12 cellular contexts compared by ENCODE assay signal in the genomic region with DNA sequence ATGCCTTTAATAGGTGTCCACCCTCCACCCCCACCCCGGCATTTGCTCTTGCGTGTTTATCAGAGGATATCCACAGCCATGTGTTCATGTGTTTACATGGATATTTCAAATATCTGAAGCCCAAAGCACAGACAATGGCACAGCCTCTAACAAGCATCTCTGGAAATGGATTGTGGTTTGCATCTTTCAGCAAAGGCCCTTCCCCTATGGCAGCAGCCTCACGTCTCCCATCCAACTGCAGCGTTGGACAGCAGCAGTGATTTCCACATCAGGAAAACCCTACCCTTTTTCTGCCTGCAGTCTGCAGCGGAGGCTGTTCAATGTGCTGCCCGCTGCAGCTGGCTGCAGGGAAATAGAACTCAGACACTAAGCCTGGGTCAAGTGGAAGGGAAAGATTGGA. TPM values are rescaled to one million over a fixed set of nuclear protein-coding genes. Genes with fewer than 3 reads are reported as not detected.
DNase-seq lines count a peak whose midpoint lies in the region; ATAC-seq and TF ChIP-seq lines count a peak whose summit lies in the region.
"Had no signal": no experiment of that assay in that cellular context is flagged by ENCODE, and none has a peak within 500 bp of the region (broad histone marks: within the 10 kb centered on the region; RNA-seq: fewer than 3 reads in every experiment).

No MANE protein-coding gene starts in this region.

- H3K36me3 Mint-ChIP-seq in Calu3 (ENCODE audit: insufficient read depth, unreplicated experiment) = peaks cover 40% of the 10 kb centered on the region

- CTCF ChIA-PET in Calu3 (lab: Charles Lee) = no interaction called here

- H3K4me3 Mint-ChIP-seq in Calu3 (ENCODE audit: low read depth, unreplicated experiment) = peak overlapping the region; percentile 82

- ATAC-seq in RWPE2 (ENCODE audit: low read depth) (no peak; the same call in 2 of the 3 replicates), psoas muscle (no peak), HG02610 (IDR thresholded peaks at IDR 0.05; ENCODE audit: unreplicated experiment) (no peak), GM21360 (IDR thresholded peaks at IDR 0.05; ENCODE audit: unreplicated experiment) (no peak)

- no peak for TF ChIP-seq CTCF in Calu3 (IDR thresholded peaks at IDR 0.05; ENCODE audit: unreplicated experiment)
- TF ChIP-seq CTCF in RWPE2 (IDR thresholded peaks at IDR 0.05; ENCODE audit: poor library complexity, severe bottlenecking) = no peak
- TF ChIP-seq CTCF in psoas muscle (IDR thresholded peaks at IDR 0.05) = no peak

- BruUV-seq in Calu3 (replicated peaks; lab: Mats Ljungman, UMichigan) = no TSS peak

- H3K4me1 ChIP-seq in RWPE2 (ENCODE audit: insufficient read depth, poor library complexity, severe bottlenecking) = peaks cover 47% of the 10 kb centered on the region
- peaks cover 7% of the 10 kb centered on the region for H3K4me1 ChIP-seq in psoas muscle
- H3K4me1 ChIP-seq: colonic mucosa had no signal

- peaks cover 45% of the 10 kb centered on the region for H3K27me3 Mint-ChIP-seq in Calu3 (ENCODE audit: unreplicated experiment)

- H3K36me3 ChIP-seq in RWPE2 (ENCODE audit: low read depth) (no peaks in the 10 kb centered on the region), psoas muscle (ENCODE audit: insufficient read depth in 1 of 2, low read depth in 1 of 2) (no peaks in the 10 kb centered on the region)
- H3K36me3 ChIP-seq: colonic mucosa had no signal

- peaks cover 62% of the 10 kb centered on the region for H3K4me1 Mint-ChIP-seq in Calu3 (ENCODE audit: low read depth, unreplicated experiment)

- H3K27ac ChIP-seq in RWPE2 (ENCODE audit: poor library complexity, severe bottlenecking) = peak overlapping the region; percentile 2
- no peak overlapping the region for H3K27ac ChIP-seq in psoas muscle
- H3K27ac ChIP-seq: colonic mucosa had no signal

- intact Hi-C loops in Calu3 (cut with micrococcal nuclease; ENCODE audit: unreplicated experiment) = loop anchor here (5.0 kb wide), 1 partner anchor 33 kb away; no protein-coding TSS in a partner anchor
- intact Hi-C loops in psoas muscle (cut with DNase I) = no loop called here

- H3K27me3 ChIP-seq in RWPE2 (ENCODE audit: insufficient read depth, poor library complexity, severe bottlenecking) = no peaks in the 10 kb centered on the region
- H3K27me3 ChIP-seq in psoas muscle (ENCODE audit: insufficient read depth in 3 of 3, low read length in 2 of 3) = peaks cover 0 to 26% (median 10%) of the 10 kb centered on the region in 3 donors

- no peaks in the 10 kb centered on the region for H3K9me3 Mint-ChIP-seq in Calu3 (ENCODE audit: low read depth, unreplicated experiment)

- no peaks in the 10 kb centered on the region for H3K9me3 ChIP-seq in RWPE2 (ENCODE audit: severe bottlenecking)
- H3K9me3 ChIP-seq in psoas muscle = no peaks in the 10 kb centered on the region
- H3K9me3 ChIP-seq: colonic mucosa had no signal

- H3K4me3 ChIP-seq in RWPE2 (ENCODE audit: severe bottlenecking) (peak overlapping the region; percentile 45), psoas muscle (no peak overlapping the region)

- no peak overlapping the region for H3K27ac Mint-ChIP-seq in Calu3 (ENCODE audit: unreplicated experiment)

- no peak for DNase-seq in Calu3
- no peak for DNase-seq in RWPE2 (ENCODE audit: low spot score)
- DNase-seq in fibroblast of peridontal ligament (ENCODE audit: extremely low read depth) = peak; percentile 79
- DNase-seq in psoas muscle = peak; percentile 33 to 53
- no peak for DNase-seq in NCI-H2196 treated with DMSO at 0.1 percent for 48 hours (lab: John Stamatoyannopoulos, UW; ENCODE audit: unreplicated experiment)
- DNase-seq in DMS114 treated with DMSO at 0.1 percent for 48 hours (lab: John Stamatoyannopoulos, UW; ENCODE audit: unreplicated experiment) = no peak
- DNase-seq: activated CD4-positive, alpha-beta T cell treated with anti-CD3 and anti-CD28 coated beads for 1 hour; colonic mucosa; kidney glomerular epithelial cell; stimulated activated CD4-positive, alpha-beta T cell treated with anti-CD3 and anti-CD28 coated beads, Interleukin-2, amount 100 ng/mL, for 24 hours had no signal

- WGBS in psoas muscle, 3 donors = 41 to 44% (median 41%) methylated on average over 6 of the region's 6 CpGs

RNA-seq across cellular contexts. Expression of a gene that starts 1.6 kb away (rescaled TPM):
- total RNA-seq in Calu3 (2022) (6.1 and 6.5 TPM in 2 replicates), psoas muscle (10 to 100 TPM in 1 of 4 donors, 1 to 10 TPM in 3; 1.5 to 14.6 (median 5.1) TPM)
- polyA plus RNA-seq in psoas muscle = 1 to 10 TPM; 1.1 to 2.8 (median 1.5) TPM

RNA-seq across cellular contexts. Expression of a gene that starts 38.7 kb away (rescaled TPM):
- 35.5 and 47.5 TPM in 2 replicates for total RNA-seq in Calu3 (2022)
- under 1 TPM; 0.44 to 0.89 (median 0.58) TPM for total RNA-seq in psoas muscle
- under 1 TPM; 0.14 to 0.32 (median 0.27) TPM for polyA plus RNA-seq in psoas muscle

Comparison
In these comparisons a context has a peak if more than half of its experiments do, and no peak if none do; other contexts are left out.
1. DNase-seq: peak in fibroblast of peridontal ligament (single experiment) and psoas muscle (2 of 2); none in Calu3 (single experiment), RWPE2 (single experiment), NCI-H2196 treated with DMSO at 0.1 percent for 48 hours (single experiment) and DMS114 treated with DMSO at 0.1 percent for 48 hours (single experiment).
2. RNA of a gene that starts 38.7 kb away (total RNA-seq): 35.5 to 47.5 TPM in Calu3; 0.44 to 0.89 TPM in psoas muscle; every median in the first group is over 10 times any median in the second.